ENCODE assay signal across 16 cellular contexts in the genomic region with DNA sequence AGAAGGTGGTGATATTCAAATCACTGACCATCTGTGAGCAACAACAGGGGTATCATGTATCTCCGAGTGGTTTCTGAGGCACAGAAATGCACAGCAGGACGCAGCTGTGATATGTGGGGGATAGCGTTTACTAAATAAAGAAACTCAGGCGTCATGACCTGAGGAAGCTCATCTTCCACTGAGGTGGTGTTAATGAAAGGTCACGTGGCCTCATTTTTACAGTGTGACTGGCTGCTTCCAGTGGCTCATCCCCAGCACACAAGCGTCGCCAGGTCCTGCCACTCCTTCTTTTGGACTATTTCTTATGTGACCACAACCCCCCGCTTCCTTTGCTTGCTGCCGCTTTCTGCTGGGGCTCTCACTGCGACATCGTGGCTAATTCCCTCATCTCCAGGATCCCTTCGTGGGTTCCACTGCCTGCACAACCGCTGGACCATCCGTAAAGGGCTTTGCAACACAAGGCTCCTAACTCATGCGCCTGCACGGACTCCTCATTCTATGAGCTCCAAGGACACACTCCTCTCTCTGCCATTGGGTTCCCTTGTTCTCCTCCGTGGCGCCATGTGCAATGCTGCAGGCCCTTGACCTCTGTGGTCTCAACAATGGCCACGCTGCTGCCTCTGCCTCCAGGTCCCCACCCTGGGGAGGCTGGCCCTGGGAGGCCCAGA.
DNase-seq lines count a peak whose midpoint lies in the region; ATAC-seq lines count a peak whose summit lies in the region.
"Had no signal": no experiment of that assay in that cellular context is flagged by ENCODE, and none has a peak within 500 bp of the region (broad histone marks: within the 10 kb centered on the region; RNA-seq: fewer than 3 reads in every experiment).

No MANE protein-coding gene starts in this region.

- H3K27me3 Mint-ChIP-seq in activated T-helper 1 cell treated with anti-CD3 and anti-CD28 coated beads, Interleukin-12 subunit alpha, Interleukin-12 subunit beta, Interleukin-2, Interleukin-4 antibody, amounts not matched to agents 30 ng/mL and 10 ng/mL and 1 ng/mL, durations not matched to agents 14 hours and 24 hours and 36 hours (ENCODE audit: insufficient read depth), result no peaks in the 10 kb centered on the region
- H3K27me3 Mint-ChIP-seq: activated naive CD8-positive, alpha-beta T cell treated with anti-CD3 and anti-CD28 coated beads, Interleukin-2, amount 10 ng/mL, durations not matched to agents 7 days and 5 days had no signal

- peak overlapping the region in 3 of 11 experiments; percentile 5 to 42 (median 37); a peak in 3 of 22 replicates for H3K9ac ChIP-seq in BLaER1 treated with 17β-estradiol and CSF1 and Interleukin-3, amounts not matched to agents 10 nM and 100 nM
- H3K9ac ChIP-seq: parathyroid adenoma had no signal

- intact Hi-C loops in activated T-helper 1 cell treated with anti-CD3 and anti-CD28 coated beads, Interleukin-12 subunit alpha, Interleukin-12 subunit beta, Interleukin-2, Interleukin-4 antibody, amounts not matched to agents 30 ng/mL and 10 ng/mL and 1 ng/mL, durations not matched to agents 14 hours and 24 hours and 36 hours (cut with micrococcal nuclease), result no loop called here

- peaks cover 46 to 63% (median 60%) of the 10 kb centered on the region in 10 experiments for H3K4me1 ChIP-seq in BLaER1 treated with 17β-estradiol and CSF1 and Interleukin-3, amounts not matched to agents 10 nM and 100 nM
- H3K4me1 ChIP-seq: colonic mucosa, SJSA1 had no signal

- H3K27ac ChIP-seq in BLaER1 treated with 17β-estradiol and CSF1 and Interleukin-3, amounts not matched to agents 10 nM and 100 nM, result peak overlapping the region in 10 of 11 experiments; percentile 1 to 72 (median 48); a peak in 17 of 22 replicates
- H3K27ac ChIP-seq: colonic mucosa, parathyroid adenoma, SJSA1 had no signal

- no peaks in the 10 kb centered on the region for H3K4me1 Mint-ChIP-seq in activated T-helper 1 cell treated with anti-CD3 and anti-CD28 coated beads, Interleukin-12 subunit alpha, Interleukin-12 subunit beta, Interleukin-2, Interleukin-4 antibody, amounts not matched to agents 30 ng/mL and 10 ng/mL and 1 ng/mL, durations not matched to agents 14 hours and 24 hours and 36 hours (ENCODE audit: low read depth)

- peak overlapping the region in 2 of 10 experiments; percentile 7 to 29; a peak in 3 of 20 replicates for H3K4me3 ChIP-seq in BLaER1 treated with 17β-estradiol and CSF1 and Interleukin-3, amounts not matched to agents 10 nM and 100 nM
- H3K4me3 ChIP-seq: colonic mucosa, SJSA1 had no signal

- peaks cover 0 to 9% (median 0%) of the 10 kb centered on the region in 11 experiments; a peak in 6 of 22 replicates for H3K9me3 ChIP-seq in BLaER1 treated with 17β-estradiol and CSF1 and Interleukin-3, amounts not matched to agents 10 nM and 100 nM (replicated peaks in 1 of 11)
- H3K9me3 ChIP-seq: colonic mucosa, SJSA1 had no signal

- peak overlapping the region; percentile 62 to 90 (median 80) for H3K4me2 ChIP-seq in BLaER1 treated with 17β-estradiol and CSF1 and Interleukin-3, amounts not matched to agents 10 nM and 100 nM

- peaks cover 56 to 93% (median 85%) of the 10 kb centered on the region in 11 experiments; a peak in 21 of 22 replicates for H4K20me1 ChIP-seq in BLaER1 treated with 17β-estradiol and CSF1 and Interleukin-3, amounts not matched to agents 10 nM and 100 nM

- H3K4me3 Mint-ChIP-seq in activated T-helper 1 cell treated with anti-CD3 and anti-CD28 coated beads, Interleukin-12 subunit alpha, Interleukin-12 subunit beta, Interleukin-2, Interleukin-4 antibody, amounts not matched to agents 30 ng/mL and 10 ng/mL and 1 ng/mL, durations not matched to agents 14 hours and 24 hours and 36 hours, result no peak overlapping the region
- H3K4me3 Mint-ChIP-seq: activated naive CD8-positive, alpha-beta T cell treated with anti-CD3 and anti-CD28 coated beads, Interleukin-2, amount 10 ng/mL, durations not matched to agents 7 days and 5 days had no signal

- no peaks in the 10 kb centered on the region for H3K27me3 ChIP-seq in BLaER1 treated with 17β-estradiol and CSF1 and Interleukin-3, amounts not matched to agents 10 nM and 100 nM
- H3K27me3 ChIP-seq: colonic mucosa, SJSA1 had no signal

- peak; percentile 54 for ATAC-seq in GM21737 (IDR thresholded peaks at IDR 0.05; ENCODE audit: unreplicated experiment)
- no peak for ATAC-seq in GM21529 (IDR thresholded peaks at IDR 0.05; ENCODE audit: unreplicated experiment)
- no peak for ATAC-seq in HG03442 (IDR thresholded peaks at IDR 0.05; ENCODE audit: unreplicated experiment)
- no peak for ATAC-seq in GM19351 (IDR thresholded peaks at IDR 0.05; ENCODE audit: unreplicated experiment)

- no peaks in the 10 kb centered on the region for H3K9me3 Mint-ChIP-seq in activated T-helper 1 cell treated with anti-CD3 and anti-CD28 coated beads, Interleukin-12 subunit alpha, Interleukin-12 subunit beta, Interleukin-2, Interleukin-4 antibody, amounts not matched to agents 30 ng/mL and 10 ng/mL and 1 ng/mL, durations not matched to agents 14 hours and 24 hours and 36 hours
- H3K9me3 Mint-ChIP-seq: activated naive CD8-positive, alpha-beta T cell treated with anti-CD3 and anti-CD28 coated beads, Interleukin-2, amount 10 ng/mL, durations not matched to agents 7 days and 5 days had no signal

- DNase-seq in activated T-helper 1 cell treated with anti-CD3 and anti-CD28 coated beads, Interleukin-12 subunit alpha, Interleukin-12 subunit beta, Interleukin-2, Interleukin-4 antibody, amounts not matched to agents 30 ng/mL and 10 ng/mL and 1 ng/mL, durations not matched to agents 14 hours and 24 hours and 36 hours (ENCODE audit: low spot score), result no peak
- peak; percentile 25 for DNase-seq in midbrain (lab: John Stamatoyannopoulos, UW)
- DNase-seq in NCI-H2029 (lab: John Stamatoyannopoulos, UW), result no peak
- DNase-seq: activated naive CD8-positive, alpha-beta T cell treated with anti-CD3 and anti-CD28 coated beads, Interleukin-2, amount 10 ng/mL, durations not matched to agents 7 days and 5 days; colonic mucosa; DMS53; mammary epithelial cell; NCI-H1417 treated with DMSO at 0.1 percent for 48 hours; NK-92 treated with Interleukin-12 subunit alpha and Interleukin-12 subunit beta, amount 100 ng/mL, for 24 hours had no signal

- peak overlapping the region; percentile 30 for H3K27ac Mint-ChIP-seq in activated T-helper 1 cell treated with anti-CD3 and anti-CD28 coated beads, Interleukin-12 subunit alpha, Interleukin-12 subunit beta, Interleukin-2, Interleukin-4 antibody, amounts not matched to agents 30 ng/mL and 10 ng/mL and 1 ng/mL, durations not matched to agents 14 hours and 24 hours and 36 hours
- H3K27ac Mint-ChIP-seq: activated naive CD8-positive, alpha-beta T cell treated with anti-CD3 and anti-CD28 coated beads, Interleukin-2, amount 10 ng/mL, durations not matched to agents 7 days and 5 days had no signal

- H3K36me3 Mint-ChIP-seq in activated T-helper 1 cell treated with anti-CD3 and anti-CD28 coated beads, Interleukin-12 subunit alpha, Interleukin-12 subunit beta, Interleukin-2, Interleukin-4 antibody, amounts not matched to agents 30 ng/mL and 10 ng/mL and 1 ng/mL, durations not matched to agents 14 hours and 24 hours and 36 hours (ENCODE audit: low read depth), result peaks cover 27% of the 10 kb centered on the region

- H3K36me3 ChIP-seq in BLaER1 treated with 17β-estradiol and CSF1 and Interleukin-3, amounts not matched to agents 10 nM and 100 nM, result peaks cover 46 to 92% (median 75%) of the 10 kb centered on the region in 11 experiments
- H3K36me3 ChIP-seq: colonic mucosa, SJSA1 had no signal
